ENCODE assay signal across 1 cellular context in genomic region chr16:53952215-53953208, GRCh38.
TF ChIP-seq lines count a peak whose summit lies in the region.

No MANE protein-coding gene starts in this region.

TF ChIP-seq in GM23338, 12 proteins besides CTCF, POLR2A, EP300 and RAD21 (continued from another document):
- no peak for TF ChIP-seq ZNF462 (CRISPR knock-in tag; IDR thresholded peaks at IDR 0.05)
- TF ChIP-seq JUNB (IDR thresholded peaks at IDR 0.05; ENCODE audit: unreplicated experiment), result no peak
- TF ChIP-seq EZH2 (IDR thresholded peaks at IDR 0.05; ENCODE audit: low read depth, unreplicated experiment), result no peak
- TF ChIP-seq NANOG (IDR thresholded peaks at IDR 0.05; ENCODE audit: borderline replicate concordance), result no peak
- TF ChIP-seq CREB1 (CRISPR knock-in tag; IDR thresholded peaks at IDR 0.05; ENCODE audit: low read depth), result no peak
TF ChIP-seq in GM23338: peak in this region for 0.
